In genomic region chr16:64144612-64145011, GRCh38 we compare ENCODE assay signal across 24 cellular contexts.
"Had no signal": no experiment of that assay in that cellular context is flagged by ENCODE, and none has a peak within 500 bp of the region (broad histone marks: within the 10 kb centered on the region; RNA-seq: fewer than 3 reads in every experiment).

No MANE protein-coding gene starts in this region.

- DNase-seq: activated B cell treated with CpG ODN at 0.5 μM for 24 hours; activated CD4-positive, alpha-beta T cell treated with anti-CD3 and anti-CD28 coated beads for 48 hours; activated CD8-positive, alpha-beta memory T cell treated with anti-CD3 and anti-CD28 coated beads, Interleukin-2, amount 50 U/mL, for 48 hours; activated CD8-positive, alpha-beta T cell treated with anti-CD3 and anti-CD28 coated beads, Interleukin-2, amount 10 ng/mL, durations not matched to agents 7 days and 5 days; activated gamma-delta T cell; activated T-cell treated with anti-CD3 and anti-CD28 coated beads, Interleukin-2, amount 50 U/mL, for 72 hours; amygdala; brain microvascular endothelial cell; effector CD4-positive, alpha-beta T cell; esophagus squamous epithelium; gastrocnemius medialis; heart right ventricle; midbrain; naive B cell; stimulated activated CD4-positive, alpha-beta T cell treated with anti-CD3 and anti-CD28 coated beads, Interleukin-4, amount 100 ng/mL, for 24 hours; stimulated activated naive CD4-positive, alpha-beta T cell; substantia nigra; T-helper 17 cell; uterus had no signal

- H3K4me1 ChIP-seq: gastrocnemius medialis, heart right ventricle, tibial nerve, uterus had no signal

- ATAC-seq: activated CD8-positive, alpha-beta T cell treated with anti-CD3 and anti-CD28 coated beads, Interleukin-2, amount 10 ng/mL, durations not matched to agents 7 days and 5 days; activated naive CD4-positive, alpha-beta T cell treated with anti-CD3 and anti-CD28 coated beads, Interleukin-2, amount 50 U/mL, for 72 hours; activated T-cell treated with anti-CD3 and anti-CD28 coated beads, Interleukin-2, amount 50 U/mL, for 72 hours; gastrocnemius medialis; heart right ventricle; T-helper 17 cell had no signal

- H3K27ac ChIP-seq: brain microvascular endothelial cell, coronary artery, esophagus squamous epithelium, gastrocnemius medialis, heart right ventricle, skin epidermis, tibial nerve, uterus had no signal

- H3K27me3 ChIP-seq: brain microvascular endothelial cell, esophagus squamous epithelium, gastrocnemius medialis, heart right ventricle, tibial nerve, uterus had no signal

- H3K9me3 ChIP-seq: esophagus squamous epithelium, gastrocnemius medialis, uterus had no signal

- H3K36me3 ChIP-seq: brain microvascular endothelial cell, esophagus squamous epithelium, gastrocnemius medialis, heart right ventricle, tibial nerve, uterus had no signal

- H3K4me3 ChIP-seq: coronary artery, esophagus squamous epithelium, gastrocnemius medialis, heart right ventricle, lung, skin epidermis, tibial nerve, uterus had no signal
